12 cellular contexts compared by ENCODE assay signal in the genomic region with DNA sequence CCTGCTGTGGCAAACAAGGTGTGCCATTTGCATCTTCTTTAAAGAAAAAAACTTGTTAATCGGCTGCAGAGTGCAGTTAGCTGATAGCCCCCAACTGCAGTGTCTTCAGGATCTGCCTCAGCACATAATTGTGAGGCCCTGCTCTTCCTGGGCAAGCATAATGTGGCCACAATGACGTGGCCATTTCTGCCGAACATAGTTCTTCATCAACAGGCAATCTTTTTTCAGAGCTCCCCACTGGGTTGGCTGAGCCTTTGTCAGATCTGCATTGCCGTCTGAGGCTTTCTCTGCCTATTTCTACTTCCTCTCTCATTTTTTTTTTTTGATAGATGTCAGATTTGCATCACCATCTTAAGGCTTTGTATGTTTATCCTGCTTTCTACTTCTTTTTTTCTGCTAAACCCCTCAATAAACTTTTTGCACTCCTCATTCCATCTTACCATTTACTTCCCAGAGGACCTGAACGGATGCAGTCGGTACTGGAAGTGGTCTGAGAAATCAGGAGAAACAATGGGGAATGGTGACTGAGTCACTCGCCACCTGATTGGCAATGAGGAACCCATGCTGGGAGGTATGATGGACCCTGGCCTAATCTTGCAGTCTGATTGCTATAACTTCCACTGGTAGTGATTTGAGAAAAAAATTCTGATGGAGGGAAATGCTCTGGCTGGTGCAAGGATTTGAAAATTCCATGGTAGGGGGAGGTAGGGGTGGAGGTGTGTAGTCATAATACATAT. TPM values are rescaled to one million over a fixed set of nuclear protein-coding genes. Genes with fewer than 3 reads are reported as not detected.
DNase-seq lines count a peak whose midpoint lies in the region; ATAC-seq, FAIRE-seq and TF ChIP-seq lines count a peak whose summit lies in the region.
"Had no signal": no experiment of that assay in that cellular context is flagged by ENCODE, and none has a peak within 500 bp of the region (broad histone marks: within the 10 kb centered on the region; RNA-seq: fewer than 3 reads in every experiment).

No MANE protein-coding gene starts in this region.

- H3K4me1 Mint-ChIP-seq in activated CD4-positive, alpha-beta T cell treated with anti-CD3 and anti-CD28 coated beads, Interleukin-2, amount 10 ng/mL, durations not matched to agents 7 days and 5 days, result peaks cover 12% of the 10 kb centered on the region
- peaks cover 5% of the 10 kb centered on the region for H3K4me1 Mint-ChIP-seq in astrocyte (ENCODE audit: low read depth, unreplicated experiment)
- peaks cover 5% of the 10 kb centered on the region for H3K4me1 Mint-ChIP-seq in stimulated activated effector memory CD8-positive, alpha-beta T cell treated with anti-CD3 and anti-CD28 coated beads, Interleukin-12 subunit alpha, Interleukin-12 subunit beta, amount 100 ng/mL, for 72 hours

- no peak for TF ChIP-seq CTCF in astrocyte (IDR thresholded peaks at IDR 0.05; ENCODE audit: insufficient read depth, low read depth, low read length)

- H3K27ac ChIP-seq in astrocyte (ENCODE audit: low read depth, low read length), result peak overlapping the region; percentile 6
- H3K27ac ChIP-seq: heart left ventricle had no signal

- no peak overlapping the region for H3K4me3 Mint-ChIP-seq in activated CD4-positive, alpha-beta T cell treated with anti-CD3 and anti-CD28 coated beads, Interleukin-2, amount 10 ng/mL, durations not matched to agents 7 days and 5 days
- H3K4me3 Mint-ChIP-seq in astrocyte (ENCODE audit: unreplicated experiment), result no peak overlapping the region
- no peak overlapping the region for H3K4me3 Mint-ChIP-seq in stimulated activated effector memory CD8-positive, alpha-beta T cell treated with anti-CD3 and anti-CD28 coated beads, Interleukin-12 subunit alpha, Interleukin-12 subunit beta, amount 100 ng/mL, for 72 hours

- no peak for DNase-seq in activated CD4-positive, alpha-beta T cell treated with anti-CD3 and anti-CD28 coated beads, Interleukin-2, amount 10 ng/mL, durations not matched to agents 7 days and 5 days
- DNase-seq in activated CD4-positive, alpha-beta T cell treated with anti-CD3 and anti-CD28 coated beads, Interleukin-2, amount 50 U/mL, for 48 hours, result no peak
- peak; percentile 82 to 95 for DNase-seq in NOMO-1 (lab: John Stamatoyannopoulos, UW; ENCODE audit: unreplicated experiment in 2 of 2)
- peak; percentile 43 for DNase-seq in astrocyte (ENCODE audit: low read depth)
- no peak for DNase-seq in stimulated activated effector memory CD8-positive, alpha-beta T cell treated with anti-CD3 and anti-CD28 coated beads, Interleukin-12 subunit alpha, Interleukin-12 subunit beta, amount 100 ng/mL, for 72 hours (ENCODE audit: low spot score in 2 of 2)
- no peak for DNase-seq in SK-N-DZ (ENCODE audit: low spot score)
- DNase-seq in NK-92 (lab: John Stamatoyannopoulos, UW; ENCODE audit: unreplicated experiment), result no peak
- DNase-seq in cortex of kidney (lab: John Stamatoyannopoulos, UW), result no peak
- DNase-seq: heart left ventricle, NCI-H2081, SHP77 had no signal

- H3K79me2 ChIP-seq in astrocyte (ENCODE audit: insufficient read depth, low read length), result no peaks in the 10 kb centered on the region

- H3K4me2 ChIP-seq in astrocyte (ENCODE audit: low read length), result peak overlapping the region; percentile 33

- H2AFZ ChIP-seq in astrocyte (ENCODE audit: low read depth, low read length), result peak overlapping the region; percentile 60

- H3K27me3 Mint-ChIP-seq in activated CD4-positive, alpha-beta T cell treated with anti-CD3 and anti-CD28 coated beads, Interleukin-2, amount 10 ng/mL, durations not matched to agents 7 days and 5 days, result no peaks in the 10 kb centered on the region
- H3K27me3 Mint-ChIP-seq in astrocyte (ENCODE audit: low read depth, unreplicated experiment), result no peaks in the 10 kb centered on the region

- H3K27me3 ChIP-seq in astrocyte (ENCODE audit: insufficient read depth, low read length), result no peaks in the 10 kb centered on the region

- FAIRE-seq in astrocyte (lab: Jason Lieb, UNC), result peak; percentile 78
- FAIRE-seq: HTR-8/SVneo had no signal

- H3K9me3 ChIP-seq in astrocyte (ENCODE audit: insufficient read depth, low read depth, low read length), result no peaks in the 10 kb centered on the region
- H3K9me3 ChIP-seq: heart left ventricle had no signal

- peaks cover 16% of the 10 kb centered on the region for H3K4me1 ChIP-seq in astrocyte (ENCODE audit: insufficient read depth, low read length)
- H3K4me1 ChIP-seq: heart left ventricle had no signal

- H3K9ac ChIP-seq in astrocyte (ENCODE audit: low read length), result no peak overlapping the region

- no peaks in the 10 kb centered on the region for H3K36me3 Mint-ChIP-seq in activated CD4-positive, alpha-beta T cell treated with anti-CD3 and anti-CD28 coated beads, Interleukin-2, amount 10 ng/mL, durations not matched to agents 7 days and 5 days (ENCODE audit: low read depth)
- no peaks in the 10 kb centered on the region for H3K36me3 Mint-ChIP-seq in astrocyte (ENCODE audit: low read depth, unreplicated experiment)
- H3K36me3 Mint-ChIP-seq in stimulated activated effector memory CD8-positive, alpha-beta T cell treated with anti-CD3 and anti-CD28 coated beads, Interleukin-12 subunit alpha, Interleukin-12 subunit beta, amount 100 ng/mL, for 72 hours, result no peaks in the 10 kb centered on the region

- no peaks in the 10 kb centered on the region for H4K20me1 ChIP-seq in astrocyte (ENCODE audit: insufficient read depth, low read length)

- CTCF ChIA-PET in activated CD4-positive, alpha-beta T cell treated with anti-CD3 and anti-CD28 coated beads, Interleukin-2, amount 10 ng/mL, durations not matched to agents 7 days and 5 days (lab: Charles Lee), result interaction anchor here (0.6 to 1.4 kb wide), 3 partner anchors 175 to 684 kb away, joined by 3 to 6 read pairs (median 3); no protein-coding TSS in a partner anchor

- peak; percentile 85 for ATAC-seq in stimulated activated effector memory CD8-positive, alpha-beta T cell treated with anti-CD3 and anti-CD28 coated beads, Interleukin-12 subunit alpha, Interleukin-12 subunit beta, amount 100 ng/mL, for 72 hours
- ATAC-seq: heart left ventricle had no signal

- H3K36me3 ChIP-seq in astrocyte (ENCODE audit: insufficient read depth, low read length), result no peaks in the 10 kb centered on the region
- H3K36me3 ChIP-seq: heart left ventricle had no signal

- POLR2A ChIA-PET in activated CD4-positive, alpha-beta T cell treated with anti-CD3 and anti-CD28 coated beads, Interleukin-2, amount 10 ng/mL, durations not matched to agents 7 days and 5 days (lab: Charles Lee), result no interaction called here

- no peaks in the 10 kb centered on the region for H3K9me3 Mint-ChIP-seq in activated CD4-positive, alpha-beta T cell treated with anti-CD3 and anti-CD28 coated beads, Interleukin-2, amount 10 ng/mL, durations not matched to agents 7 days and 5 days
- H3K9me3 Mint-ChIP-seq in astrocyte (ENCODE audit: unreplicated experiment), result no peaks in the 10 kb centered on the region
- H3K9me3 Mint-ChIP-seq in stimulated activated effector memory CD8-positive, alpha-beta T cell treated with anti-CD3 and anti-CD28 coated beads, Interleukin-12 subunit alpha, Interleukin-12 subunit beta, amount 100 ng/mL, for 72 hours, result no peaks in the 10 kb centered on the region

- no peak overlapping the region for H3K4me3 ChIP-seq in astrocyte (ENCODE audit: insufficient read depth, low read depth, low read length)
- H3K4me3 ChIP-seq: heart left ventricle had no signal

- peak overlapping the region; percentile 50 for H3K27ac Mint-ChIP-seq in activated CD4-positive, alpha-beta T cell treated with anti-CD3 and anti-CD28 coated beads, Interleukin-2, amount 10 ng/mL, durations not matched to agents 7 days and 5 days
- peak overlapping the region; percentile 72 for H3K27ac Mint-ChIP-seq in astrocyte (ENCODE audit: unreplicated experiment)
- no peak overlapping the region for H3K27ac Mint-ChIP-seq in stimulated activated effector memory CD8-positive, alpha-beta T cell treated with anti-CD3 and anti-CD28 coated beads, Interleukin-12 subunit alpha, Interleukin-12 subunit beta, amount 100 ng/mL, for 72 hours

RNA-seq across cellular contexts. Expression of gene TAB3, which starts 21.2 kb away (rescaled TPM):
- 10 to 100 TPM; 16.8 to 20.7 TPM for total RNA-seq in activated CD4-positive, alpha-beta T cell treated with anti-CD3 and anti-CD28 coated beads, Interleukin-2, amount 10 ng/mL, durations not matched to agents 7 days and 5 days
- total RNA-seq in astrocyte, result 17.7 and 19.3 TPM in 2 replicates
- 12.8 and 17.1 TPM in 2 replicates for polyA plus RNA-seq in SK-N-DZ (2014; cell fraction: cytosol; rRNA removed)
- polyA plus RNA-seq in SK-N-DZ (2014; cell fraction: nucleus; rRNA removed), result 9.7 and 18.1 TPM in 2 replicates

Comparison
In these comparisons a context has a peak if more than half of its experiments do, and no peak if none do; other contexts are left out.
1. DNase-seq: peak in NOMO-1 (2 of 2) and astrocyte (single experiment); none in activated CD4-positive, alpha-beta T cell treated with anti-CD3 and anti-CD28 coated beads, Interleukin-2, amount 10 ng/mL, durations not matched to agents 7 days and 5 days (single experiment), activated CD4-positive, alpha-beta T cell treated with anti-CD3 and anti-CD28 coated beads, Interleukin-2, amount 50 U/mL, for 48 hours (0 of 2), stimulated activated effector memory CD8-positive, alpha-beta T cell treated with anti-CD3 and anti-CD28 coated beads, Interleukin-12 subunit alpha, Interleukin-12 subunit beta, amount 100 ng/mL, for 72 hours (0 of 2), SK-N-DZ (single experiment), NK-92 (single experiment) and cortex of kidney (single experiment).